In genomic region chr5:80116465-80116864, GRCh38 we compare ENCODE assay signal across 28 cellular contexts.
A peak's percentile ranks its signal among the peaks of the same experiment; 100 is the strongest.
DNase-seq lines count a peak whose midpoint lies in the region; ATAC-seq and TF ChIP-seq lines count a peak whose summit lies in the region.
"Had no signal": no experiment of that assay in that cellular context is flagged by ENCODE, and none has a peak within 500 bp of the region (broad histone marks: within the 10 kb centered on the region; RNA-seq: fewer than 3 reads in every experiment).

No MANE protein-coding gene starts in this region.

- TF ChIP-seq CTCF in activated CD8-positive, alpha-beta T cell treated with anti-CD3 and anti-CD28 coated beads for 36 hours (IDR thresholded peaks at IDR 0.05), result no peak
- no peak for TF ChIP-seq CTCF in CD8-positive, alpha-beta T cell (IDR thresholded peaks at IDR 0.05)
- no peak for TF ChIP-seq CTCF in glutamatergic neuron (IDR thresholded peaks at IDR 0.05; ENCODE audit: partially characterized antibody, unreplicated experiment)

- POLR2A ChIA-PET in activated CD8-positive, alpha-beta T cell treated with anti-CD3 and anti-CD28 coated beads, Interleukin-2, amount 10 ng/mL, durations not matched to agents 7 days and 5 days (lab: Charles Lee), result interaction anchor here (0.7 kb wide), 1 partner anchor 20 kb away, joined by 3 read pairs; no protein-coding TSS in a partner anchor
- POLR2A ChIA-PET in activated CD8-positive, alpha-beta T cell treated with anti-CD3 and anti-CD28 coated beads for 36 hours (lab: Charles Lee), result interaction anchor here (1.1 to 1.4 kb wide), 3 partner anchors 12 to 139 kb away, joined by 3 to 4 read pairs (median 4); partner anchors contain the start of gene SERINC5
- POLR2A ChIA-PET in CD8-positive, alpha-beta T cell (lab: Charles Lee), result interaction anchor here (0.8 to 3.9 kb wide), 7 partner anchors 9 to 168 kb away, joined by 3 to 21 read pairs (median 6); partner anchors contain the start of gene SERINC5
- POLR2A ChIA-PET in naive thymus-derived CD8-positive, alpha-beta T cell (lab: Charles Lee), result interaction anchor here (0.6 to 2.3 kb wide), 12 partner anchors 9 to 140 kb away, joined by 3 to 11 read pairs (median 4); partner anchors contain the start of gene SERINC5

- peaks cover 35% of the 10 kb centered on the region for H3K4me1 Mint-ChIP-seq in activated CD8-positive, alpha-beta T cell treated with anti-CD3 and anti-CD28 coated beads, Interleukin-2, amount 10 ng/mL, durations not matched to agents 7 days and 5 days (ENCODE audit: low read depth)
- peaks cover 27% of the 10 kb centered on the region for H3K4me1 Mint-ChIP-seq in activated CD8-positive, alpha-beta T cell treated with anti-CD3 and anti-CD28 coated beads for 36 hours (ENCODE audit: low read depth)
- peaks cover 54% of the 10 kb centered on the region for H3K4me1 Mint-ChIP-seq in CD8-positive, alpha-beta T cell (ENCODE audit: low read depth)
- H3K4me1 Mint-ChIP-seq in T-helper 17 cell, result peaks cover 22% of the 10 kb centered on the region
- H3K4me1 Mint-ChIP-seq in naive thymus-derived CD8-positive, alpha-beta T cell, result peaks cover 36 to 72% (median 61%) of the 10 kb centered on the region in 4 donors
- H3K4me1 Mint-ChIP-seq in glutamatergic neuron (ENCODE audit: low read depth, unreplicated experiment), result peaks cover 4% of the 10 kb centered on the region
- peaks cover 15% of the 10 kb centered on the region for H3K4me1 Mint-ChIP-seq in activated T-helper 2 cell treated with anti-CD3 and anti-CD28 coated beads, Interferon-gamma antibody, Interleukin-2, Interleukin-4, amounts not matched to agents 10 μg/mL and 5 μg/mL and 100 μg/mL, durations not matched to agents 14 hours and 24 hours and 36 hours (ENCODE audit: low read depth)
- H3K4me1 Mint-ChIP-seq: activated B cell treated with CpG ODN at 0.5 μM for 24 hours, B cell had no signal

- intact Hi-C loops in activated CD8-positive, alpha-beta T cell treated with anti-CD3 and anti-CD28 coated beads for 36 hours (cut with micrococcal nuclease), result no loop called here
- intact Hi-C loops in CD8-positive, alpha-beta T cell (cut with DNase I, micrococcal nuclease), result no loop called here
- intact Hi-C loops in activated T-helper 2 cell treated with anti-CD3 and anti-CD28 coated beads, Interferon-gamma antibody, Interleukin-2, Interleukin-4, amounts not matched to agents 10 μg/mL and 5 μg/mL and 100 μg/mL, durations not matched to agents 14 hours and 24 hours and 36 hours (cut with micrococcal nuclease), result no loop called here

- H3K4me3 Mint-ChIP-seq in activated CD8-positive, alpha-beta T cell treated with anti-CD3 and anti-CD28 coated beads, Interleukin-2, amount 10 ng/mL, durations not matched to agents 7 days and 5 days, result no peak overlapping the region
- H3K4me3 Mint-ChIP-seq in activated CD8-positive, alpha-beta T cell treated with anti-CD3 and anti-CD28 coated beads for 36 hours, result no peak overlapping the region
- H3K4me3 Mint-ChIP-seq in CD8-positive, alpha-beta T cell, result peak overlapping the region; percentile 43
- H3K4me3 Mint-ChIP-seq in T-helper 17 cell, result peak overlapping the region; percentile 9
- H3K4me3 Mint-ChIP-seq in naive thymus-derived CD8-positive, alpha-beta T cell, result peak overlapping the region in 8 of 10 donors; percentile 39 to 72 (median 58)
- H3K4me3 Mint-ChIP-seq in glutamatergic neuron (ENCODE audit: unreplicated experiment), result no peak overlapping the region
- no peak overlapping the region for H3K4me3 Mint-ChIP-seq in activated T-helper 2 cell treated with anti-CD3 and anti-CD28 coated beads, Interferon-gamma antibody, Interleukin-2, Interleukin-4, amounts not matched to agents 10 μg/mL and 5 μg/mL and 100 μg/mL, durations not matched to agents 14 hours and 24 hours and 36 hours (ENCODE audit: low read depth)
- H3K4me3 Mint-ChIP-seq: activated B cell treated with CpG ODN at 0.5 μM for 24 hours, B cell had no signal

- H3K27me3 ChIP-seq in CD8-positive, alpha-beta T cell (ENCODE audit: insufficient read depth, low read length), result no peaks in the 10 kb centered on the region
- H3K27me3 ChIP-seq: foreskin keratinocyte, neutrophil, Peyer's patch, SJSA1, tibial artery had no signal

- H3K9me3 Mint-ChIP-seq in activated CD8-positive, alpha-beta T cell treated with anti-CD3 and anti-CD28 coated beads, Interleukin-2, amount 10 ng/mL, durations not matched to agents 7 days and 5 days (ENCODE audit: insufficient read depth), result peaks cover 37% of the 10 kb centered on the region
- H3K9me3 Mint-ChIP-seq in activated CD8-positive, alpha-beta T cell treated with anti-CD3 and anti-CD28 coated beads for 36 hours, result peaks cover 21% of the 10 kb centered on the region
- H3K9me3 Mint-ChIP-seq in CD8-positive, alpha-beta T cell, result peaks cover 11% of the 10 kb centered on the region
- H3K9me3 Mint-ChIP-seq in naive thymus-derived CD8-positive, alpha-beta T cell, result peaks cover 0 to 24% (median 13%) of the 10 kb centered on the region in 9 donors
- H3K9me3 Mint-ChIP-seq in glutamatergic neuron (ENCODE audit: unreplicated experiment), result no peaks in the 10 kb centered on the region
- H3K9me3 Mint-ChIP-seq in activated T-helper 2 cell treated with anti-CD3 and anti-CD28 coated beads, Interferon-gamma antibody, Interleukin-2, Interleukin-4, amounts not matched to agents 10 μg/mL and 5 μg/mL and 100 μg/mL, durations not matched to agents 14 hours and 24 hours and 36 hours, result peaks cover 17% of the 10 kb centered on the region

- DNase-seq in activated CD8-positive, alpha-beta T cell treated with anti-CD3 and anti-CD28 coated beads, Interleukin-2, amount 10 ng/mL, durations not matched to agents 7 days and 5 days, result no peak
- DNase-seq in activated CD8-positive, alpha-beta T cell treated with anti-CD3 and anti-CD28 coated beads for 36 hours, result no peak
- DNase-seq in CD8-positive, alpha-beta T cell, result no peak
- DNase-seq in T-helper 17 cell, result no peak
- DNase-seq in naive thymus-derived CD8-positive, alpha-beta T cell, result no peak
- DNase-seq in glutamatergic neuron, result no peak
- no peak for DNase-seq in mesenteric fat pad (ENCODE audit: low spot score)
- DNase-seq in activated T-helper 2 cell treated with anti-CD3 and anti-CD28 coated beads, Interferon-gamma antibody, Interleukin-2, Interleukin-4, amounts not matched to agents 10 μg/mL and 5 μg/mL and 100 μg/mL, durations not matched to agents 14 hours and 24 hours and 36 hours (ENCODE audit: low spot score), result no peak
- DNase-seq: activated B cell treated with CpG ODN at 0.5 μM for 24 hours; activated CD4-positive, alpha-beta T cell treated with anti-CD3 and anti-CD28 coated beads, Interleukin-2, amount 50 U/mL, for 48 hours; Calu3; cerebellar nuclear complex; erythroblast; foreskin keratinocyte; hippocampal formation; IMR-90; NCI-H1105; NCI-H2081; NCI-H446 treated with DMSO at 0.1 percent for 48 hours; Peyer's patch; small intestine; stimulated activated CD4-positive, alpha-beta T cell treated with anti-CD3 and anti-CD28 coated beads, Interleukin-2, amount 100 ng/mL, for 48 hours; stimulated activated naive CD8-positive, alpha-beta T cell treated with anti-CD3 and anti-CD28 coated beads, Interleukin-15, Interleukin-2, amounts not matched to agents 100 U/mL and 50 U/mL, for 24 hours; tibial artery had no signal

- peak overlapping the region; percentile 63 for H3K27ac Mint-ChIP-seq in activated CD8-positive, alpha-beta T cell treated with anti-CD3 and anti-CD28 coated beads, Interleukin-2, amount 10 ng/mL, durations not matched to agents 7 days and 5 days
- no peak overlapping the region for H3K27ac Mint-ChIP-seq in activated CD8-positive, alpha-beta T cell treated with anti-CD3 and anti-CD28 coated beads for 36 hours
- peak overlapping the region; percentile 89 for H3K27ac Mint-ChIP-seq in CD8-positive, alpha-beta T cell
- peak overlapping the region; percentile 4 for H3K27ac Mint-ChIP-seq in T-helper 17 cell
- peak overlapping the region; percentile 73 to 89 (median 82) for H3K27ac Mint-ChIP-seq in naive thymus-derived CD8-positive, alpha-beta T cell
- no peak overlapping the region for H3K27ac Mint-ChIP-seq in glutamatergic neuron (ENCODE audit: unreplicated experiment)
- H3K27ac Mint-ChIP-seq in activated T-helper 2 cell treated with anti-CD3 and anti-CD28 coated beads, Interferon-gamma antibody, Interleukin-2, Interleukin-4, amounts not matched to agents 10 μg/mL and 5 μg/mL and 100 μg/mL, durations not matched to agents 14 hours and 24 hours and 36 hours, result no peak overlapping the region
- H3K27ac Mint-ChIP-seq: activated B cell treated with CpG ODN at 0.5 μM for 24 hours, B cell had no signal

- peaks cover 57% of the 10 kb centered on the region for H3K36me3 Mint-ChIP-seq in activated CD8-positive, alpha-beta T cell treated with anti-CD3 and anti-CD28 coated beads, Interleukin-2, amount 10 ng/mL, durations not matched to agents 7 days and 5 days (ENCODE audit: low read depth)
- peaks cover 24% of the 10 kb centered on the region for H3K36me3 Mint-ChIP-seq in activated CD8-positive, alpha-beta T cell treated with anti-CD3 and anti-CD28 coated beads for 36 hours (ENCODE audit: low read depth)
- H3K36me3 Mint-ChIP-seq in CD8-positive, alpha-beta T cell, result peaks cover 49% of the 10 kb centered on the region
- H3K36me3 Mint-ChIP-seq in T-helper 17 cell (ENCODE audit: low read depth), result peaks cover 4% of the 10 kb centered on the region
- H3K36me3 Mint-ChIP-seq in naive thymus-derived CD8-positive, alpha-beta T cell, result peaks cover 16 to 31% (median 28%) of the 10 kb centered on the region in 3 donors
- H3K36me3 Mint-ChIP-seq in glutamatergic neuron (ENCODE audit: unreplicated experiment), result peaks cover 6% of the 10 kb centered on the region
- H3K36me3 Mint-ChIP-seq in activated T-helper 2 cell treated with anti-CD3 and anti-CD28 coated beads, Interferon-gamma antibody, Interleukin-2, Interleukin-4, amounts not matched to agents 10 μg/mL and 5 μg/mL and 100 μg/mL, durations not matched to agents 14 hours and 24 hours and 36 hours (ENCODE audit: low read depth), result peaks cover 48% of the 10 kb centered on the region

- no peaks in the 10 kb centered on the region for H3K27me3 Mint-ChIP-seq in activated CD8-positive, alpha-beta T cell treated with anti-CD3 and anti-CD28 coated beads, Interleukin-2, amount 10 ng/mL, durations not matched to agents 7 days and 5 days (ENCODE audit: low read depth)
- no peaks in the 10 kb centered on the region for H3K27me3 Mint-ChIP-seq in activated CD8-positive, alpha-beta T cell treated with anti-CD3 and anti-CD28 coated beads for 36 hours
- no peaks in the 10 kb centered on the region for H3K27me3 Mint-ChIP-seq in CD8-positive, alpha-beta T cell (ENCODE audit: low read depth)
- H3K27me3 Mint-ChIP-seq in T-helper 17 cell (no peaks in the 10 kb centered on the region), glutamatergic neuron (ENCODE audit: unreplicated experiment) (peaks cover 3% of the 10 kb centered on the region)
- no peaks in the 10 kb centered on the region for H3K27me3 Mint-ChIP-seq in naive thymus-derived CD8-positive, alpha-beta T cell
- H3K27me3 Mint-ChIP-seq in activated T-helper 2 cell treated with anti-CD3 and anti-CD28 coated beads, Interferon-gamma antibody, Interleukin-2, Interleukin-4, amounts not matched to agents 10 μg/mL and 5 μg/mL and 100 μg/mL, durations not matched to agents 14 hours and 24 hours and 36 hours (ENCODE audit: low read depth), result no peaks in the 10 kb centered on the region
- H3K27me3 Mint-ChIP-seq: activated B cell treated with CpG ODN at 0.5 μM for 24 hours, B cell had no signal

- no peak overlapping the region for H3K4me3 ChIP-seq in CD8-positive, alpha-beta T cell (ENCODE audit: low read depth, low read length)
- H3K4me3 ChIP-seq: A549, Peyer's patch, SJSA1, tibial artery had no signal

- ATAC-seq in activated CD8-positive, alpha-beta T cell treated with anti-CD3 and anti-CD28 coated beads, Interleukin-2, amount 10 ng/mL, durations not matched to agents 7 days and 5 days, result no peak
- ATAC-seq in activated CD8-positive, alpha-beta T cell treated with anti-CD3 and anti-CD28 coated beads for 36 hours, result no peak
- ATAC-seq in CD8-positive, alpha-beta T cell, result no peak
- ATAC-seq in T-helper 17 cell, result peak; percentile 35
- peak; percentile 33 to 63 for ATAC-seq in naive thymus-derived CD8-positive, alpha-beta T cell
- ATAC-seq: A549; foreskin keratinocyte; stimulated activated naive CD8-positive, alpha-beta T cell treated with anti-CD3 and anti-CD28 coated beads, Interleukin-15, Interleukin-2, amounts not matched to agents 100 U/mL and 50 U/mL, for 24 hours had no signal

- no peaks in the 10 kb centered on the region for H3K9me3 ChIP-seq in CD8-positive, alpha-beta T cell (ENCODE audit: low read length)
- no peaks in the 10 kb centered on the region for H3K9me3 ChIP-seq in T-helper 17 cell (ENCODE audit: control insufficient read depth, low read length, poor library complexity, severe bottlenecking)
- H3K9me3 ChIP-seq: A549, neutrophil, Peyer's patch, SJSA1, tibial artery had no signal

- no peak overlapping the region for H3K27ac ChIP-seq in CD8-positive, alpha-beta T cell (ENCODE audit: low read depth, low read length)
- H3K27ac ChIP-seq: A549, foreskin keratinocyte, neutrophil, Peyer's patch, SJSA1, tibial artery had no signal

- H3K36me3 ChIP-seq in CD8-positive, alpha-beta T cell (ENCODE audit: insufficient read depth, low read length), result peaks cover 5% of the 10 kb centered on the region
- H3K36me3 ChIP-seq: neutrophil, Peyer's patch, SJSA1, tibial artery had no signal

- CTCF ChIA-PET in activated CD8-positive, alpha-beta T cell treated with anti-CD3 and anti-CD28 coated beads, Interleukin-2, amount 10 ng/mL, durations not matched to agents 7 days and 5 days (lab: Charles Lee), result interaction anchor here (1.2 to 2.5 kb wide), 3 partner anchors 9 to 25 kb away, joined by 4 to 9 read pairs (median 9); no protein-coding TSS in a partner anchor
- CTCF ChIA-PET in activated CD8-positive, alpha-beta T cell treated with anti-CD3 and anti-CD28 coated beads for 36 hours (lab: Charles Lee), result interaction anchor here (1.1 to 1.8 kb wide), 2 partner anchors 25 to 26 kb away, joined by 3 to 4 read pairs; no protein-coding TSS in a partner anchor
- CTCF ChIA-PET in CD8-positive, alpha-beta T cell (lab: Charles Lee), result interaction anchor here (1.6 to 1.8 kb wide), 3 partner anchors 12 to 28 kb away, joined by 3 to 10 read pairs (median 3); no protein-coding TSS in a partner anchor

- peaks cover 36% of the 10 kb centered on the region for H3K4me1 ChIP-seq in CD8-positive, alpha-beta T cell (ENCODE audit: insufficient read depth, low read length)
- H3K4me1 ChIP-seq: A549, Peyer's patch, SJSA1, tibial artery had no signal

Comparison
In these comparisons a context has a peak if more than half of its experiments do, and no peak if none do; other contexts are left out.
1. H3K27ac Mint-ChIP-seq: peak in activated CD8-positive, alpha-beta T cell treated with anti-CD3 and anti-CD28 coated beads, Interleukin-2, amount 10 ng/mL, durations not matched to agents 7 days and 5 days (single experiment), CD8-positive, alpha-beta T cell (single experiment), T-helper 17 cell (single experiment) and naive thymus-derived CD8-positive, alpha-beta T cell (10 of 10); none in activated CD8-positive, alpha-beta T cell treated with anti-CD3 and anti-CD28 coated beads for 36 hours (single experiment), glutamatergic neuron (single experiment) and activated T-helper 2 cell treated with anti-CD3 and anti-CD28 coated beads, Interferon-gamma antibody, Interleukin-2, Interleukin-4, amounts not matched to agents 10 μg/mL and 5 μg/mL and 100 μg/mL, durations not matched to agents 14 hours and 24 hours and 36 hours (single experiment).
2. ATAC-seq: peak in T-helper 17 cell (single experiment) and naive thymus-derived CD8-positive, alpha-beta T cell (2 of 2); none in activated CD8-positive, alpha-beta T cell treated with anti-CD3 and anti-CD28 coated beads, Interleukin-2, amount 10 ng/mL, durations not matched to agents 7 days and 5 days (single experiment), activated CD8-positive, alpha-beta T cell treated with anti-CD3 and anti-CD28 coated beads for 36 hours (single experiment) and CD8-positive, alpha-beta T cell (single experiment).
3. H3K4me3 Mint-ChIP-seq: peak in CD8-positive, alpha-beta T cell (single experiment), T-helper 17 cell (single experiment) and naive thymus-derived CD8-positive, alpha-beta T cell (8 of 10); none in activated CD8-positive, alpha-beta T cell treated with anti-CD3 and anti-CD28 coated beads, Interleukin-2, amount 10 ng/mL, durations not matched to agents 7 days and 5 days (single experiment), activated CD8-positive, alpha-beta T cell treated with anti-CD3 and anti-CD28 coated beads for 36 hours (single experiment), glutamatergic neuron (single experiment) and activated T-helper 2 cell treated with anti-CD3 and anti-CD28 coated beads, Interferon-gamma antibody, Interleukin-2, Interleukin-4, amounts not matched to agents 10 μg/mL and 5 μg/mL and 100 μg/mL, durations not matched to agents 14 hours and 24 hours and 36 hours (single experiment).